In the genomic region with DNA sequence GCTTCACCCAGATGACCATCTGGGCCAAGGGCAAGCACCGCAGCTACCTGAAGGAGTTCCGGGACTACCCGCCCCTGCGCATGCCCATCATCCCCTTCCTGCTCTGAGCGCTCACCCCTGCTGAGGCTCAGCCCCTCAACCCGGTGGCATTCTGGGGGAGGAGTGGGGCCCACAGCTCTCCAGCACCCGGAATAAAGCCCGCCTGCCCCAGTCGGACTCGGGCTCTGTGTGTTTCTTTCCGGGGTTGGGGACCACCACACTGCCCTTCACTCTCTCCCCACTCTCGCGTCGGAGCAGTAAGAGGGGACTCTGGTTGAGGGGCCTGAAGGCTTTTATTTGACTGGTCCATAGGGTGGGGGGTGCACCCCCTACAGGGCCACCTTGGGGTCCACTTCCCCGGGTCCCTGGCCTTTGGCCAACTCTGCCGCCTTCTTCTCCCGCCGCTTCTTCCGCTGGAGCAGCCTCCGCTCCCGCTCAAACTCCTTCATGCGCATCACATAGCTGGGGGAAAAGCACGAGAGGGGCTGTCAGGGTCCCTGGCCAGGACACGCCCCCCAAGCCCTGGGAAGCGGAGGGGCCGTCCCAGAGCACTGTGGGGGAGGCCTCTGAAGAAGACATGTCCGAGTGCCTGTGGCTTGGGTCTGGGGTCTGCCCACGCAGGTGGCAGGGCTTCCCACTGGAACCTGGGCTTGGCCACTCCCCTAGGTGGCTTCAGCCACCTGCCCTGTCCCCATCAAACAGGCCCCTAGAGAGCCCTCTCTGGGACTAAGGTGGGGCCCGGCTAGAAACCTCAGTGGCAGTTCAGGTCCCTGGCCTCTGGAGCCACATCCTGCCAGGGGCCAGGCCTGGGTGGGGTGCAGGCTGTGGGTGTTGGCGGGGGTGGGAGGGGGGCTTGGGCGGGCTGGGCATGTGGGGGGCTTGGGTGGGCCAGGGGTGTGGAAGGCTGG, we compare ENCODE assay signal across 20 cellular contexts. TPM values are rescaled to one million over a fixed set of nuclear protein-coding genes. Genes with fewer than 3 reads are reported as not detected.
DNase-seq lines count a peak whose midpoint lies in the region; ATAC-seq and TF ChIP-seq lines count a peak whose summit lies in the region.
"Had no signal": no experiment of that assay in that cellular context is flagged by ENCODE, and none has a peak within 500 bp of the region (broad histone marks: within the 10 kb centered on the region; RNA-seq: fewer than 3 reads in every experiment).

No MANE protein-coding gene starts in this region.

- H3K36me3 Mint-ChIP-seq in natural killer cell: no peaks in the 10 kb centered on the region

- CTCF ChIA-PET in RWPE1 (lab: Yijun Ruan, JAX): no interaction called here

- no peaks in the 10 kb centered on the region for H3K9me3 ChIP-seq in BLaER1 treated with 17β-estradiol and CSF1 and Interleukin-3, amounts not matched to agents 10 nM and 100 nM (replicated peaks in 1 of 11)

- H3K36me3 ChIP-seq in BLaER1 treated with 17β-estradiol and CSF1 and Interleukin-3, amounts not matched to agents 10 nM and 100 nM: peaks cover 11 to 64% (median 31%) of the 10 kb centered on the region in 11 experiments; a peak in 18 of 22 replicates

- no peaks in the 10 kb centered on the region for H3K27me3 ChIP-seq in BLaER1 treated with 17β-estradiol and CSF1 and Interleukin-3, amounts not matched to agents 10 nM and 100 nM

- no peaks in the 10 kb centered on the region for H3K9me3 Mint-ChIP-seq in natural killer cell
- H3K9me3 Mint-ChIP-seq: HFFc6 had no signal

- POLR2A ChIA-PET in RWPE1 (lab: Yijun Ruan, JAX; ENCODE audit: low non-redundant PET): no interaction called here

- H3K27ac Mint-ChIP-seq in natural killer cell: peak overlapping the region; percentile 84 to 94
- H3K27ac Mint-ChIP-seq: CD14-positive monocyte, HFFc6 had no signal

- no peaks in the 10 kb centered on the region for H3K27me3 Mint-ChIP-seq in natural killer cell (ENCODE audit: low read depth in 2 of 2)

- DNase-seq in AG20443 (ENCODE audit: low spot score) (peak; percentile 3), RWPE1 (ENCODE audit: low spot score) (no peak), natural killer cell (no peak), NCI-H2029 (lab: John Stamatoyannopoulos, UW) (no peak), AG08396 (ENCODE audit: low spot score) (no peak)
- DNase-seq: DMS53, GDM1, HFFc6, IMR-90, NCI-H1694, NCI-H2081 treated with DMSO at 0.1 percent for 48 hours, NCI-H2171 treated with DMSO at 0.1 percent for 48 hours, NCI-H446, NCI-H526, OCI-M1, SHP77 had no signal

- peak overlapping the region in 10 of 11 experiments; percentile 5 to 88 (median 72); a peak in 18 of 22 replicates for H3K27ac ChIP-seq in BLaER1 treated with 17β-estradiol and CSF1 and Interleukin-3, amounts not matched to agents 10 nM and 100 nM
- peak overlapping the region; percentile 100 for H3K27ac ChIP-seq in RWPE1

- H3K4me3 ChIP-seq in BLaER1 treated with 17β-estradiol and CSF1 and Interleukin-3, amounts not matched to agents 10 nM and 100 nM: peak overlapping the region in 8 of 10 experiments; percentile 41 to 64 (median 46); a peak in 15 of 20 replicates

- H3K4me1 Mint-ChIP-seq in natural killer cell: peaks cover 39 to 78% of the 10 kb centered on the region in 2 donors

- peak overlapping the region in 9 of 11 experiments; percentile 46 to 79 (median 70); a peak in 17 of 22 replicates for H3K9ac ChIP-seq in BLaER1 treated with 17β-estradiol and CSF1 and Interleukin-3, amounts not matched to agents 10 nM and 100 nM

- TF ChIP-seq CTCF in RWPE1 (conservative IDR thresholded peaks at IDR 0.05; ENCODE audit: low read depth) (no peak), natural killer cell (IDR thresholded peaks at IDR 0.05) (no peak)

- intact Hi-C loops in natural killer cell (cut with micrococcal nuclease): no loop called here

- ATAC-seq in natural killer cell (peak in 2 of 3 donors; percentile 7 to 11), HG03175 (IDR thresholded peaks at IDR 0.05; ENCODE audit: unreplicated experiment) (no peak)

- peak overlapping the region; percentile 79 to 98 (median 96) for H3K4me2 ChIP-seq in BLaER1 treated with 17β-estradiol and CSF1 and Interleukin-3, amounts not matched to agents 10 nM and 100 nM

- peaks cover 28 to 81% (median 57%) of the 10 kb centered on the region in 11 experiments; a peak in 19 of 22 replicates for H4K20me1 ChIP-seq in BLaER1 treated with 17β-estradiol and CSF1 and Interleukin-3, amounts not matched to agents 10 nM and 100 nM

- peak overlapping the region; percentile 84 for H3K4me3 Mint-ChIP-seq in natural killer cell
- H3K4me3 Mint-ChIP-seq: CD14-positive monocyte, HFFc6 had no signal

- peaks cover 83 to 96% (median 93%) of the 10 kb centered on the region in 10 experiments for H3K4me1 ChIP-seq in BLaER1 treated with 17β-estradiol and CSF1 and Interleukin-3, amounts not matched to agents 10 nM and 100 nM

RNA-seq across cellular contexts. Expression of gene NDUFB7, which starts 5.8 kb away (rescaled TPM):
- total RNA-seq in natural killer cell: 100 to 1,000 TPM in 2 of 3 donors, 10 to 100 TPM in 1; 97.1 to 120 (median 108) TPM

RNA-seq across cellular contexts. Expression of gene CLEC17A, which starts 16.8 kb away (rescaled TPM):
- 1 to 10 TPM in 1 of 3 donors, under 1 TPM in 2; 0.18 to 1.5 (median 0.45) TPM for total RNA-seq in natural killer cell
- total RNA-seq: HFFc6, HT1080, IMR-90 had no signal

RNA-seq across cellular contexts. Expression of gene TECR, which starts 36.6 kb away (rescaled TPM):
- 100 to 1,000 TPM; 123 to 158 (median 131) TPM for total RNA-seq in natural killer cell

RNA-seq across cellular contexts. Expression of gene DNAJB1, which starts 47.8 kb away (rescaled TPM):
- total RNA-seq in natural killer cell: 100 to 1,000 TPM; 148 to 238 (median 192) TPM
